Comparison of ENCODE assay signal across 7 cellular contexts in the genomic region with DNA sequence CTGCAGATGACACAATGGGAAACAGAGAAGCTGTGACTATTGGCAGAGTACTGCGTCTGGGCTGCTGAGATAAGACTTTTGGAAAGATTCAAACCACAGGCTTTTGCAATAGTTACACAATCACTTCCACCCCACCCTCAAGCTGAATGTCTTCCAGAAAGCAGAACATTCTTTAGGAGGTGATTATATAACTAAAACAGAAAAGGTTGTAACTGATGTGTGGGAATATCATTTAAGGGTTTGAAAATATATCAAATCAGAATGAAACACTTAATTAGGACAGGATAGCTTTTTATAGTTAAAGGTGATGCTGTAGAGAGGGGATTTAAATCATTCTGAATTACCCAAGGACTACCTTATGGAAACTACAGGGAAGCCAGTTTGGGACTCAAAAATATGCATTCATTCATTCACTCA.
DNase-seq lines count a peak whose midpoint lies in the region.

No MANE protein-coding gene starts in this region.

- H3K27ac Mint-ChIP-seq in immature natural killer cell, result peak overlapping the region in 2 of 6 donors; percentile 42 to 71

- H3K9me3 Mint-ChIP-seq in immature natural killer cell, result peaks cover 0 to 3% (median 0%) of the 10 kb centered on the region in 6 donors

- peaks cover 0 to 3% (median 2%) of the 10 kb centered on the region in 3 donors for H3K36me3 Mint-ChIP-seq in immature natural killer cell

- DNase-seq in KG1 (lab: John Stamatoyannopoulos, UW) (peak; percentile 79), amniotic stem cell (lab: John Stamatoyannopoulos, UW) (peak; percentile 74), iPS-NIHi7 (ENCODE audit: extremely low spot score) (peak; percentile 20), superior temporal gyrus (ENCODE audit: extremely low spot score) (peak; percentile 79), NCI-H446 (lab: John Stamatoyannopoulos, UW) (no peak), immature natural killer cell (no peak)
- no peak for DNase-seq in activated CD4-positive, CD25-positive, alpha-beta regulatory T cell treated with anti-CD3 and anti-CD28 coated beads, Interleukin-2, amount 50 U/mL, for 72 hours

- peaks cover 5 to 8% (median 5%) of the 10 kb centered on the region in 3 donors for H3K27me3 Mint-ChIP-seq in immature natural killer cell (ENCODE audit: low read depth in 3 of 3)

- H3K4me3 Mint-ChIP-seq in immature natural killer cell, result no peak overlapping the region

- no peaks in the 10 kb centered on the region for H3K4me1 Mint-ChIP-seq in immature natural killer cell

Comparison
In these comparisons a context has a peak if more than half of its experiments do, and no peak if none do; other contexts are left out.
1. DNase-seq: peak in KG1 (single experiment), amniotic stem cell (single experiment), iPS-NIHi7 (single experiment) and superior temporal gyrus (single experiment); none in activated CD4-positive, CD25-positive, alpha-beta regulatory T cell treated with anti-CD3 and anti-CD28 coated beads, Interleukin-2, amount 50 U/mL, for 72 hours (single experiment), NCI-H446 (0 of 2) and immature natural killer cell (0 of 3).